ENCODE assay signal across 15 cellular contexts in the genomic region with DNA sequence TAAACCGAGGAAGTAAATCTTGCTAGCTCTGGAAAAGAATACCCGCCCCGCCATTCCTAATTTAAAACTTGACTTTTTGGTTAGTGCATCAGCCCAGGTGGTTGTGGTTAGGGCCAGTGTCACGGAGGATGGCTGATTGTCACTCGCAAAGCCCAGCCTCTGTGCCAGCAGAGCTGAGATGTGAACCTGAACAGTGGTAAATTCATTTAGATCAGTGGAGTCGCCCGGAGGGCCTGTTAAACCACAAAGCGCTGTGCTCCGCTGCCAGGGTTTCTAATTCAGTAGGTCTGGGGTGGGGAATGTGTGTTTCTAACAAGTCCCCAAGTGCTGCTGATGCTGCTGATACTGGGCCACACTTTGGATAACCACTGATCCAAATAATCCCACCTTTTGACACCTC.
"Had no signal": no experiment of that assay in that cellular context is flagged by ENCODE, and none has a peak within 500 bp of the region (broad histone marks: within the 10 kb centered on the region; RNA-seq: fewer than 3 reads in every experiment).

No MANE protein-coding gene starts in this region.

- H3K36me3 Mint-ChIP-seq: activated naive CD4-positive, alpha-beta T cell treated with anti-CD3 and anti-CD28 coated beads, Interleukin-2, amount 10 ng/mL, durations not matched to agents 7 days and 5 days had no signal

- H3K4me3 ChIP-seq: cardiac muscle cell, colonic mucosa, esophagus squamous epithelium, tibial artery, vagina had no signal

- H3K4me1 ChIP-seq: colonic mucosa, esophagus squamous epithelium, tibial artery, vagina had no signal

- H3K27ac Mint-ChIP-seq: activated B cell treated with CpG ODN at 0.5 μM for 24 hours; activated CD4-positive, alpha-beta T cell treated with anti-CD3 and anti-CD28 coated beads, Interleukin-2, amount 10 ng/mL, durations not matched to agents 7 days and 5 days; activated naive CD4-positive, alpha-beta T cell treated with anti-CD3 and anti-CD28 coated beads, Interleukin-2, amount 10 ng/mL, durations not matched to agents 7 days and 5 days; activated T-helper 2 cell treated with anti-CD3 and anti-CD28 coated beads, Interferon-gamma antibody, Interleukin-2, Interleukin-4, amounts not matched to agents 10 μg/mL and 5 μg/mL and 100 μg/mL, durations not matched to agents 14 hours and 24 hours and 36 hours; progenitor cell of endocrine pancreas; T-helper 1 cell treated with Interleukin-12 subunit alpha and Interleukin-12 subunit beta and Interleukin-4 antibody, amounts not matched to agents 30 μg/mL and 1 μg/mL, for 36 hours had no signal

- H3K36me3 ChIP-seq: cardiac muscle cell, colonic mucosa, esophagus squamous epithelium, tibial artery, vagina had no signal

- ATAC-seq: left ventricle myocardium superior had no signal

- H3K9me3 Mint-ChIP-seq: activated B cell treated with CpG ODN at 0.5 μM for 24 hours; activated CD4-positive, alpha-beta T cell treated with anti-CD3 and anti-CD28 coated beads, Interleukin-2, amount 10 ng/mL, durations not matched to agents 7 days and 5 days; activated naive CD4-positive, alpha-beta T cell treated with anti-CD3 and anti-CD28 coated beads, Interleukin-2, amount 10 ng/mL, durations not matched to agents 7 days and 5 days; activated T-helper 2 cell treated with anti-CD3 and anti-CD28 coated beads, Interferon-gamma antibody, Interleukin-2, Interleukin-4, amounts not matched to agents 10 μg/mL and 5 μg/mL and 100 μg/mL, durations not matched to agents 14 hours and 24 hours and 36 hours; T-helper 1 cell treated with Interleukin-12 subunit alpha and Interleukin-12 subunit beta and Interleukin-4 antibody, amounts not matched to agents 30 μg/mL and 1 μg/mL, for 36 hours had no signal

- H3K27me3 Mint-ChIP-seq: activated B cell treated with CpG ODN at 0.5 μM for 24 hours; activated CD4-positive, alpha-beta T cell treated with anti-CD3 and anti-CD28 coated beads, Interleukin-2, amount 10 ng/mL, durations not matched to agents 7 days and 5 days; activated naive CD4-positive, alpha-beta T cell treated with anti-CD3 and anti-CD28 coated beads, Interleukin-2, amount 10 ng/mL, durations not matched to agents 7 days and 5 days; progenitor cell of endocrine pancreas had no signal

- DNase-seq: activated B cell treated with CpG ODN at 0.5 μM for 24 hours; activated CD4-positive, alpha-beta T cell treated with anti-CD3 and anti-CD28 coated beads, Interleukin-2, amount 10 ng/mL, durations not matched to agents 7 days and 5 days; activated naive CD4-positive, alpha-beta T cell treated with anti-CD3 and anti-CD28 coated beads, Interleukin-2, amount 10 ng/mL, durations not matched to agents 7 days and 5 days; activated T-cell treated with anti-CD3 and anti-CD28 coated beads for 4 hours; colonic mucosa; esophagus squamous epithelium; foreskin fibroblast; left ventricle myocardium superior; stimulated activated CD4-positive, alpha-beta T cell treated with anti-CD3 and anti-CD28 coated beads, Interleukin-4, amount 100 ng/mL, for 4 hours; tibial artery had no signal

- H3K4me3 Mint-ChIP-seq: activated B cell treated with CpG ODN at 0.5 μM for 24 hours; activated CD4-positive, alpha-beta T cell treated with anti-CD3 and anti-CD28 coated beads, Interleukin-2, amount 10 ng/mL, durations not matched to agents 7 days and 5 days; activated naive CD4-positive, alpha-beta T cell treated with anti-CD3 and anti-CD28 coated beads, Interleukin-2, amount 10 ng/mL, durations not matched to agents 7 days and 5 days; T-helper 1 cell treated with Interleukin-12 subunit alpha and Interleukin-12 subunit beta and Interleukin-4 antibody, amounts not matched to agents 30 μg/mL and 1 μg/mL, for 36 hours had no signal

- H3K9me3 ChIP-seq: colonic mucosa, esophagus squamous epithelium, tibial artery, vagina had no signal

- H3K4me1 Mint-ChIP-seq: activated B cell treated with CpG ODN at 0.5 μM for 24 hours; activated CD4-positive, alpha-beta T cell treated with anti-CD3 and anti-CD28 coated beads, Interleukin-2, amount 10 ng/mL, durations not matched to agents 7 days and 5 days; activated naive CD4-positive, alpha-beta T cell treated with anti-CD3 and anti-CD28 coated beads, Interleukin-2, amount 10 ng/mL, durations not matched to agents 7 days and 5 days had no signal

- H3K27me3 ChIP-seq: cardiac muscle cell, colonic mucosa, esophagus squamous epithelium, tibial artery, vagina had no signal

- H3K27ac ChIP-seq: cardiac muscle cell, colonic mucosa, esophagus squamous epithelium, tibial artery, vagina had no signal
